In the genomic region with DNA sequence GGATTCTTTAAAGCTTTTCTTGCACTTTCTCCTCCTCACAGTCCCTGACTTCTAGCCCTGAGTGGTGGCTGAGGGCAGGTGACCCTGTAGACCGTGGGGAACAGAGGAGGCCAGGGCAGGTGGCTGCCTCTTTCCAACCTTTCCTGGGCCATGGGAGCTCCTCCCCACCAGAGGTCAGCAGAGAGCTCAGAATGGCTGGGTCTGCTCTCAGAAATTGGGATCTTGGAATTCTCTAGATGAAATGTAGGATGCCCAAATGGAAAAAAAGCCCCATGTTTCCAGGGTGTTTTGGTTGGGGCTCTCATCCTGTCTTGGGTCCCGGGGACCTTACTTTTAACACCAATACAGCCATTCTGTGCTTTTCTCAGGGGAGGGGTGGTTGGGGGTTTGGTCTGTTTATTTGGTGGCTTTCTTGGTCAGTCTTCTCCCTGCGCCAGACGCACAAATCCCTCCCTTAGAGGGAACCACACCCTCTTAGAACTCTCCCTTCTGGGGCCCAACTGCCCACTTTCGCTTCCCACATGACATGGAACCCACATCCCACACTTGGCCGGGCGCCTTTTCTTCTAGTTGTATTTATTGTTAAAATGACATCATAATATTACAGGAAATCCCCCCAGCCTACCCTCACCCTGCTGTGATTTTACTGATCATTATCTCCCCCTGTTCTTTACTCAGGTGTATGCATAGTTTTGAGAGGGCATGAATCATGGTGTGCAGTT, we compare ENCODE assay signal across 8 cellular contexts. TPM values are rescaled to one million over a fixed set of nuclear protein-coding genes. Genes with fewer than 3 reads are reported as not detected.
A peak's percentile ranks its signal among the peaks of the same experiment; 100 is the strongest.
DNase-seq lines count a peak whose midpoint lies in the region; ATAC-seq and TF ChIP-seq lines count a peak whose summit lies in the region.

No MANE protein-coding gene starts in this region.

- H3K23ac ChIP-seq in mesendoderm (ENCODE audit: low read length) = no peak overlapping the region

- intact Hi-C loops in thyroid gland (cut with DNase I) = loop anchor here (5.0 kb wide), 1 partner anchor 217 kb away; no protein-coding TSS in a partner anchor

- no peaks in the 10 kb centered on the region; the same call in 1 of the 2 replicates for H3F3A ChIP-seq in GM23338 (replicated peaks; ENCODE audit: low read depth)

- H3K27ac Mint-ChIP-seq in GM23338 = no peak overlapping the region
- H3K27ac Mint-ChIP-seq in effector memory CD8-positive, alpha-beta T cell = no peak overlapping the region

- H3K79me1 ChIP-seq in mesendoderm (ENCODE audit: low read length) = no peaks in the 10 kb centered on the region

- no peaks in the 10 kb centered on the region for H3K9me2 ChIP-seq in GM23338 (ENCODE audit: insufficient read depth)

- H3K9ac ChIP-seq in mesendoderm (ENCODE audit: low read length) = no peak overlapping the region

- WGBS in mesendoderm (ENCODE audit: extremely low coverage, insufficient coverage, low lambda C conversion rate) = no CpG with 5 or more reads among the region's 7 CpGs
- 52 to 59% methylated on average over 7 of the region's 7 CpGs for WGBS in thyroid gland, 2 donors

- no peaks in the 10 kb centered on the region for H3K9me3 ChIP-seq in thyroid gland

- H2BK120ac ChIP-seq in mesendoderm (ENCODE audit: low read depth, low read length) = no peak overlapping the region

- H3K18ac ChIP-seq in mesendoderm (ENCODE audit: low read length) = no peak overlapping the region

- H3K79me2 ChIP-seq in GM23338 (replicated peaks; ENCODE audit: insufficient read depth) (no peaks in the 10 kb centered on the region; the same call in 1 of the 2 replicates), mesendoderm (ENCODE audit: control insufficient read depth, insufficient read depth, low read length) (no peaks in the 10 kb centered on the region)

- TF ChIP-seq POLR2A in thyroid gland (IDR thresholded peaks at IDR 0.05) = no peak

- no peaks in the 10 kb centered on the region; the same call in 1 of the 2 replicates for H4K20me1 ChIP-seq in GM23338 (replicated peaks; ENCODE audit: insufficient read depth)

- peak in 9 of 14 donors; percentile 6 to 62 (median 21) for DNase-seq in C1 segment of cervical spinal cord (lab: John Stamatoyannopoulos, UW)
- DNase-seq in GM23338 (ENCODE audit: low spot score) = peak; percentile 90
- DNase-seq in NCI-H524 treated with DMSO at 0.1 percent for 48 hours (lab: John Stamatoyannopoulos, UW) = peak; percentile 27
- DNase-seq in activated CD4-positive, alpha-beta T cell treated with anti-CD3 and anti-CD28 coated beads, Interleukin-2, amount 50 U/mL, for 24 hours (ENCODE audit: low read depth in 1 of 2, low spot score in 1 of 2) = peak; percentile 29 to 41
- peak; percentile 51 to 55 (median 53) for DNase-seq in effector memory CD8-positive, alpha-beta T cell
- DNase-seq in mesendoderm = peak; percentile 78
- DNase-seq in thyroid gland = peak; percentile 78 to 83

- H3K4me1 ChIP-seq in GM23338 (ENCODE audit: insufficient read depth) (peaks cover 22% of the 10 kb centered on the region), mesendoderm (ENCODE audit: control insufficient read depth, low read depth, low read length) (no peaks in the 10 kb centered on the region), thyroid gland (peaks cover 18 to 36% of the 10 kb centered on the region in 2 donors)

- H2BK5ac ChIP-seq in mesendoderm (ENCODE audit: low read length) = no peak overlapping the region

- no peak overlapping the region for H4K5ac ChIP-seq in mesendoderm (ENCODE audit: low read length)

- no peak overlapping the region for H3K56ac ChIP-seq in mesendoderm (ENCODE audit: low read length)

- peaks cover 35% of the 10 kb centered on the region for H3K36me3 Mint-ChIP-seq in GM23338 (ENCODE audit: low read depth)
- no peaks in the 10 kb centered on the region for H3K36me3 Mint-ChIP-seq in effector memory CD8-positive, alpha-beta T cell (ENCODE audit: insufficient read depth)

- TF ChIP-seq CTCF in GM23338 (conservative IDR thresholded peaks at IDR 0.05; ENCODE audit: low read depth in 2 of 2) (peak; percentile 85 to 86), thyroid gland (IDR thresholded peaks at IDR 0.05) (peak; percentile 59 to 88 (median 85))

- no peak overlapping the region for H3K4ac ChIP-seq in mesendoderm (ENCODE audit: low read depth, low read length)

- no peaks in the 10 kb centered on the region for H3K36me3 ChIP-seq in GM23338 (ENCODE audit: insufficient read depth)
- H3K36me3 ChIP-seq in mesendoderm (ENCODE audit: control insufficient read depth, insufficient read depth, low read length) = no peaks in the 10 kb centered on the region
- H3K36me3 ChIP-seq in thyroid gland = no peaks in the 10 kb centered on the region

- H3K4me2 ChIP-seq in GM23338 (no peak overlapping the region), mesendoderm (ENCODE audit: low read length) (no peak overlapping the region)

- H2AK5ac ChIP-seq in mesendoderm (ENCODE audit: low read length) = no peak overlapping the region

- no peak overlapping the region for H3K4me3 Mint-ChIP-seq in GM23338
- no peak overlapping the region for H3K4me3 Mint-ChIP-seq in effector memory CD8-positive, alpha-beta T cell

- H4K8ac ChIP-seq in mesendoderm (ENCODE audit: low read depth, low read length) = no peak overlapping the region

- H3K27ac ChIP-seq in GM23338 (ENCODE audit: low read depth) (no peak overlapping the region), mesendoderm (ENCODE audit: low read depth, low read length) (no peak overlapping the region), thyroid gland (peak overlapping the region in 2 of 3 donors; percentile 91)

- H3K27me3 ChIP-seq in GM23338 (ENCODE audit: insufficient read depth) (no peaks in the 10 kb centered on the region), mesendoderm (ENCODE audit: insufficient read depth, low read length, poor library complexity) (no peaks in the 10 kb centered on the region), thyroid gland (no peaks in the 10 kb centered on the region)

- H3K4me1 Mint-ChIP-seq in GM23338 = peaks cover 24% of the 10 kb centered on the region
- H3K4me1 Mint-ChIP-seq in effector memory CD8-positive, alpha-beta T cell (ENCODE audit: low read depth in 2 of 2) = peaks cover 3 to 4% of the 10 kb centered on the region in 2 donors

- no peak overlapping the region for H2BK15ac ChIP-seq in mesendoderm (replicated peaks; ENCODE audit: low read depth)

- H3K27me3 Mint-ChIP-seq in GM23338 (ENCODE audit: insufficient read depth, low read depth, poor library complexity) = peaks cover 5% of the 10 kb centered on the region
- peaks cover 0 to 17% of the 10 kb centered on the region in 2 donors for H3K27me3 Mint-ChIP-seq in effector memory CD8-positive, alpha-beta T cell

- no peaks in the 10 kb centered on the region for H3K9me3 Mint-ChIP-seq in GM23338
- H3K9me3 Mint-ChIP-seq in effector memory CD8-positive, alpha-beta T cell = no peaks in the 10 kb centered on the region

- no peak overlapping the region for H3K4me3 ChIP-seq in GM23338
- H3K4me3 ChIP-seq in mesendoderm (ENCODE audit: low read length) = no peak overlapping the region
- H3K4me3 ChIP-seq in thyroid gland (replicated peaks in 1 of 3) = no peak overlapping the region

- ATAC-seq in GM23338 = peak; percentile 92
- peak; percentile 73 for ATAC-seq in effector memory CD8-positive, alpha-beta T cell (replicated peaks)
- ATAC-seq in HG02870 (IDR thresholded peaks at IDR 0.05; ENCODE audit: unreplicated experiment) = no peak

- H2AFZ ChIP-seq in GM23338 = no peak overlapping the region

TF ChIP-seq in GM23338, 12 proteins besides CTCF, POLR2A, EP300 and RAD21 (continues in another document):
- TF ChIP-seq EZH2 (IDR thresholded peaks at IDR 0.05; ENCODE audit: low read depth, unreplicated experiment) (no peak), STAT1 (IDR thresholded peaks at IDR 0.05; ENCODE audit: unreplicated experiment) (no peak)
- TF ChIP-seq, protein P1, sequence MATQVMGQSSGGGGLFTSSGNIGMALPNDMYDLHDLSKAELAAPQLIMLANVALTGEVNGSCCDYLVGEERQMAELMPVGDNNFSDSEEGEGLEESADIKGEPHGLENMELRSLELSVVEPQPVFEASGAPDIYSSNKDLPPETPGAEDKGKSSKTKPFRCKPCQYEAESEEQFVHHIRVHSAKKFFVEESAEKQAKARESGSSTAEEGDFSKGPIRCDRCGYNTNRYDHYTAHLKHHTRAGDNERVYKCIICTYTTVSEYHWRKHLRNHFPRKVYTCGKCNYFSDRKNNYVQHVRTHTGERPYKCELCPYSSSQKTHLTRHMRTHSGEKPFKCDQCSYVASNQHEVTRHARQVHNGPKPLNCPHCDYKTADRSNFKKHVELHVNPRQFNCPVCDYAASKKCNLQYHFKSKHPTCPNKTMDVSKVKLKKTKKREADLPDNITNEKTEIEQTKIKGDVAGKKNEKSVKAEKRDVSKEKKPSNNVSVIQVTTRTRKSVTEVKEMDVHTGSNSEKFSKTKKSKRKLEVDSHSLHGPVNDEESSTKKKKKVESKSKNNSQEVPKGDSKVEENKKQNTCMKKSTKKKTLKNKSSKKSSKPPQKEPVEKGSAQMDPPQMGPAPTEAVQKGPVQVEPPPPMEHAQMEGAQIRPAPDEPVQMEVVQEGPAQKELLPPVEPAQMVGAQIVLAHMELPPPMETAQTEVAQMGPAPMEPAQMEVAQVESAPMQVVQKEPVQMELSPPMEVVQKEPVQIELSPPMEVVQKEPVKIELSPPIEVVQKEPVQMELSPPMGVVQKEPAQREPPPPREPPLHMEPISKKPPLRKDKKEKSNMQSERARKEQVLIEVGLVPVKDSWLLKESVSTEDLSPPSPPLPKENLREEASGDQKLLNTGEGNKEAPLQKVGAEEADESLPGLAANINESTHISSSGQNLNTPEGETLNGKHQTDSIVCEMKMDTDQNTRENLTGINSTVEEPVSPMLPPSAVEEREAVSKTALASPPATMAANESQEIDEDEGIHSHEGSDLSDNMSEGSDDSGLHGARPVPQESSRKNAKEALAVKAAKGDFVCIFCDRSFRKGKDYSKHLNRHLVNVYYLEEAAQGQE (IDR thresholded peaks at IDR 0.05; ENCODE audit: unreplicated experiment) = no peak
- TF ChIP-seq, protein P2, sequence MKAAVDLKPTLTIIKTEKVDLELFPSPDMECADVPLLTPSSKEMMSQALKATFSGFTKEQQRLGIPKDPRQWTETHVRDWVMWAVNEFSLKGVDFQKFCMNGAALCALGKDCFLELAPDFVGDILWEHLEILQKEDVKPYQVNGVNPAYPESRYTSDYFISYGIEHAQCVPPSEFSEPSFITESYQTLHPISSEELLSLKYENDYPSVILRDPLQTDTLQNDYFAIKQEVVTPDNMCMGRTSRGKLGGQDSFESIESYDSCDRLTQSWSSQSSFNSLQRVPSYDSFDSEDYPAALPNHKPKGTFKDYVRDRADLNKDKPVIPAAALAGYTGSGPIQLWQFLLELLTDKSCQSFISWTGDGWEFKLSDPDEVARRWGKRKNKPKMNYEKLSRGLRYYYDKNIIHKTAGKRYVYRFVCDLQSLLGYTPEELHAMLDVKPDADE (IDR thresholded peaks at IDR 0.05) = no peak

RNA-seq across cellular contexts. Expression of a gene that starts 17.9 kb away (rescaled TPM):
- 1,032 and 1,042 TPM in 2 replicates for total RNA-seq in GM23338 (2014; rRNA removed; shearing (Covaris generic))
- polyA plus RNA-seq in GM23338 (2016; fragmentation: Nextera tagmentation; extraction: Ambion mirVana) = 917 and 940 TPM in 2 replicates
- polyA plus RNA-seq in mesendoderm (2013, experiment 1 of 2) = 871 TPM
- 882 TPM for polyA plus RNA-seq in mesendoderm (2013, experiment 2 of 2)
- total RNA-seq in thyroid gland = 1,000 to 10,000 TPM; 2,457 to 5,038 (median 3,494) TPM

RNA-seq across cellular contexts. Expression of a gene that starts 19.8 kb away (rescaled TPM):
- 12.1 and 15.0 TPM in 2 replicates for total RNA-seq in GM23338 (2014; rRNA removed; shearing (Covaris generic))
- 11.3 and 12.3 TPM in 2 replicates for polyA plus RNA-seq in GM23338 (2016; fragmentation: Nextera tagmentation; extraction: Ambion mirVana)
- 1.6 TPM for polyA plus RNA-seq in mesendoderm (2013, experiment 1 of 2)
- polyA plus RNA-seq in mesendoderm (2013, experiment 2 of 2) = 1.6 TPM
- 1 to 10 TPM in 2 of 4 donors, under 1 TPM in 2; 0.42 to 1.9 (median 1.1) TPM for total RNA-seq in thyroid gland

Comparison
In these comparisons a context has a peak if more than half of its experiments do, and no peak if none do; other contexts are left out.
1. DNase-seq: peak in every context shown above with its lines; median percentile 90 in GM23338; 80 in thyroid gland; 78 in mesendoderm; 53 in effector memory CD8-positive, alpha-beta T cell; 35 in activated CD4-positive, alpha-beta T cell treated with anti-CD3 and anti-CD28 coated beads, Interleukin-2, amount 50 U/mL, for 24 hours; 27 in NCI-H524 treated with DMSO at 0.1 percent for 48 hours; 21 in C1 segment of cervical spinal cord.
2. H3K27ac ChIP-seq: peak in thyroid gland (2 of 3); none in GM23338 (single experiment) and mesendoderm (single experiment).